Comparison of ENCODE assay signal across 18 cellular contexts in the genomic region with DNA sequence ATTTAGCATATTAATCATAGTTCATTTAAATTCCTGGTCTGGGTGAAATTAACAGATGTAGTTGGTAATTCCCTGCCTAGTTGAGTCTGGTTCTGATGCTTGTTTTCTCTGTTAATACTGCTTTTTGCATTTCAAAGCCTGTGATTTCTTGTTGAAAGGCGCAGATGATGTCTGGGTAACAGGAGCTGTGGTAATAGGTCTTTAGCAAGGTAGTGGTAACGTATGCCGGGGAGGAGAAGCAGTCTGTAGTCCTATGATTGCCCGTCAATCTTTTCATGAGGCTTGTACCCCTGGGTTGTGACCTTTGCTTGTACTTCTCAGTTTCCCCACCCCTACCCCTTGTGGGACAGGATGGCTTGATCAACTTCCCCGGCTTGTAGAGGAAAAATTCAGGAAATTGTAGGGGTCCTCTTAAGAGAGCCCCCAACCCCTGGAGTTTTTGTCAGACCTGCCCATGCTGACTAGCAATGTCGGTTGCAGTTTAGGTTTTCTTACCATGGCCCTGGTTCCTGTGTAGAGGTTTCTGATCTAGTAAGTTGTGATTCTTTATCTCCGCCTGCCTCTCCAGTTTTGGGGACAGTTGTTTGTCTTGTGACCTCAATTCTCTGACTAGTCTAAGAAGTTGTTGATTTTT.
"Had no signal": no experiment of that assay in that cellular context is flagged by ENCODE, and none has a peak within 500 bp of the region (broad histone marks: within the 10 kb centered on the region; RNA-seq: fewer than 3 reads in every experiment).

No MANE protein-coding gene starts in this region.

- H3K27ac ChIP-seq: brain microvascular endothelial cell, gastrocnemius medialis, hepatocyte, left ventricle myocardium inferior, right lobe of liver, upper lobe of left lung, VCaP had no signal

- ATAC-seq: activated CD8-positive, alpha-beta memory T cell treated with anti-CD3 and anti-CD28 coated beads, Interleukin-2, amount 10 ng/mL, durations not matched to agents 7 days and 5 days; gastrocnemius medialis; right lobe of liver; stimulated activated naive CD8-positive, alpha-beta T cell treated with anti-CD3 and anti-CD28 coated beads, Interleukin-15, amount 100 ng/mL, for 72 hours; T-cell had no signal

- H3K9me3 ChIP-seq: gastrocnemius medialis, right lobe of liver, upper lobe of left lung had no signal

- DNase-seq: activated CD4-positive, alpha-beta memory T cell treated with anti-CD3 and anti-CD28 coated beads for 36 hours; activated CD8-positive, alpha-beta memory T cell treated with anti-CD3 and anti-CD28 coated beads, Interleukin-2, amount 10 ng/mL, durations not matched to agents 7 days and 5 days; activated effector memory CD4-positive, alpha-beta T cell treated with Interleukin-2 at 50 U/mL for 16 hours; activated T-cell treated with anti-CD3 and anti-CD28 coated beads, Interleukin-2, amount 50 U/mL, for 24 hours; amygdala; brain microvascular endothelial cell; dermis blood vessel endothelial cell; gastrocnemius medialis; left ventricle myocardium inferior; right lobe of liver; stimulated activated naive CD8-positive, alpha-beta T cell treated with anti-CD3 and anti-CD28 coated beads, Interleukin-15, amount 100 ng/mL, for 72 hours; T-cell had no signal

- H3K27me3 Mint-ChIP-seq: activated CD4-positive, alpha-beta memory T cell treated with anti-CD3 and anti-CD28 coated beads for 36 hours; activated CD8-positive, alpha-beta memory T cell treated with anti-CD3 and anti-CD28 coated beads, Interleukin-2, amount 10 ng/mL, durations not matched to agents 7 days and 5 days; activated naive CD8-positive, alpha-beta T cell; activated T-cell treated with anti-CD3 and anti-CD28 coated beads, Interleukin-2, amount 50 U/mL, for 24 hours; memory B cell; stimulated activated naive CD8-positive, alpha-beta T cell treated with anti-CD3 and anti-CD28 coated beads, Interleukin-15, amount 100 ng/mL, for 72 hours; T-cell had no signal

- H3K27ac Mint-ChIP-seq: activated CD4-positive, alpha-beta memory T cell treated with anti-CD3 and anti-CD28 coated beads for 36 hours; activated CD8-positive, alpha-beta memory T cell treated with anti-CD3 and anti-CD28 coated beads, Interleukin-2, amount 10 ng/mL, durations not matched to agents 7 days and 5 days; activated naive CD8-positive, alpha-beta T cell; activated T-cell treated with anti-CD3 and anti-CD28 coated beads, Interleukin-2, amount 50 U/mL, for 24 hours; memory B cell; T-cell had no signal

- H3K36me3 ChIP-seq: brain microvascular endothelial cell, gastrocnemius medialis, left ventricle myocardium inferior, right lobe of liver had no signal

- H3K4me3 ChIP-seq: gastrocnemius medialis, hepatocyte, left ventricle myocardium inferior, right lobe of liver, upper lobe of left lung had no signal

- H3K27me3 ChIP-seq: brain microvascular endothelial cell, gastrocnemius medialis, hepatocyte, right lobe of liver, upper lobe of left lung had no signal

- H3K4me1 ChIP-seq: gastrocnemius medialis, upper lobe of left lung had no signal

- H3K4me3 Mint-ChIP-seq: activated CD4-positive, alpha-beta memory T cell treated with anti-CD3 and anti-CD28 coated beads for 36 hours; activated CD8-positive, alpha-beta memory T cell treated with anti-CD3 and anti-CD28 coated beads, Interleukin-2, amount 10 ng/mL, durations not matched to agents 7 days and 5 days; activated naive CD8-positive, alpha-beta T cell; activated T-cell treated with anti-CD3 and anti-CD28 coated beads, Interleukin-2, amount 50 U/mL, for 24 hours; memory B cell; neural crest cell; stimulated activated naive CD8-positive, alpha-beta T cell treated with anti-CD3 and anti-CD28 coated beads, Interleukin-15, amount 100 ng/mL, for 72 hours; T-cell had no signal
